In genomic region chr3:141909408-141909807, GRCh38 we compare ENCODE assay signal across 18 cellular contexts.
"Had no signal": no experiment of that assay in that cellular context is flagged by ENCODE, and none has a peak within 500 bp of the region (broad histone marks: within the 10 kb centered on the region; RNA-seq: fewer than 3 reads in every experiment).

No MANE protein-coding gene starts in this region.

- H3K4me3 ChIP-seq: coronary artery, lung, sigmoid colon, thyroid gland had no signal

- H3K27me3 Mint-ChIP-seq: activated CD4-positive, alpha-beta memory T cell treated with anti-CD3 and anti-CD28 coated beads, Interleukin-2, amount 10 ng/mL, durations not matched to agents 7 days and 5 days; activated CD4-positive, alpha-beta T cell treated with anti-CD3 and anti-CD28 coated beads for 36 hours; stimulated activated memory B cell treated with anti-CD40 and anti-IgM and Interleukin-4, amounts not matched to agents 10 μg/mL and 1 μg/mL and 100 μg/mL, for 72 hours had no signal

- H3K27ac ChIP-seq: brain microvascular endothelial cell, coronary artery, sigmoid colon, thyroid gland had no signal

- H3K4me1 ChIP-seq: sigmoid colon, thyroid gland had no signal

- H3K9me3 ChIP-seq: sigmoid colon, thyroid gland had no signal

- DNase-seq: activated CD4-positive, alpha-beta memory T cell treated with anti-CD3 and anti-CD28 coated beads, Interleukin-2, amount 10 ng/mL, durations not matched to agents 7 days and 5 days; activated CD4-positive, alpha-beta T cell treated with anti-CD3 and anti-CD28 coated beads for 36 hours; activated naive CD4-positive, alpha-beta T cell treated with Interleukin-2 at 50 U/mL for 16 hours; aorta; brain microvascular endothelial cell; head of caudate nucleus; kidney; nephron progenitor cell; occipital lobe; posterior cingulate gyrus; sigmoid colon; stimulated activated CD4-positive, alpha-beta T cell treated with anti-CD3 and anti-CD28 coated beads, Interleukin-4, amount 100 ng/mL, for 24 hours; thyroid gland had no signal

- H3K4me3 Mint-ChIP-seq: activated CD4-positive, alpha-beta memory T cell treated with anti-CD3 and anti-CD28 coated beads, Interleukin-2, amount 10 ng/mL, durations not matched to agents 7 days and 5 days; activated CD4-positive, alpha-beta T cell treated with anti-CD3 and anti-CD28 coated beads for 36 hours; nephron progenitor cell; stimulated activated memory B cell treated with anti-CD40 and anti-IgM and Interleukin-4, amounts not matched to agents 10 μg/mL and 1 μg/mL and 100 μg/mL, for 72 hours; WTC11 had no signal

- H3K27me3 ChIP-seq: brain microvascular endothelial cell, sigmoid colon, thyroid gland had no signal

- ATAC-seq: activated CD4-positive, alpha-beta T cell treated with anti-CD3 and anti-CD28 coated beads for 36 hours; left lobe of liver; stimulated activated memory B cell treated with anti-CD40 and anti-IgM and Interleukin-4, amounts not matched to agents 10 μg/mL and 1 μg/mL and 100 μg/mL, for 72 hours; WTC11 had no signal

- H3K4me1 Mint-ChIP-seq: nephron progenitor cell, WTC11 had no signal

- H3K27ac Mint-ChIP-seq: activated CD4-positive, alpha-beta memory T cell treated with anti-CD3 and anti-CD28 coated beads, Interleukin-2, amount 10 ng/mL, durations not matched to agents 7 days and 5 days; activated CD4-positive, alpha-beta T cell treated with anti-CD3 and anti-CD28 coated beads for 36 hours; stimulated activated memory B cell treated with anti-CD40 and anti-IgM and Interleukin-4, amounts not matched to agents 10 μg/mL and 1 μg/mL and 100 μg/mL, for 72 hours; WTC11 had no signal
